In the genomic region with DNA sequence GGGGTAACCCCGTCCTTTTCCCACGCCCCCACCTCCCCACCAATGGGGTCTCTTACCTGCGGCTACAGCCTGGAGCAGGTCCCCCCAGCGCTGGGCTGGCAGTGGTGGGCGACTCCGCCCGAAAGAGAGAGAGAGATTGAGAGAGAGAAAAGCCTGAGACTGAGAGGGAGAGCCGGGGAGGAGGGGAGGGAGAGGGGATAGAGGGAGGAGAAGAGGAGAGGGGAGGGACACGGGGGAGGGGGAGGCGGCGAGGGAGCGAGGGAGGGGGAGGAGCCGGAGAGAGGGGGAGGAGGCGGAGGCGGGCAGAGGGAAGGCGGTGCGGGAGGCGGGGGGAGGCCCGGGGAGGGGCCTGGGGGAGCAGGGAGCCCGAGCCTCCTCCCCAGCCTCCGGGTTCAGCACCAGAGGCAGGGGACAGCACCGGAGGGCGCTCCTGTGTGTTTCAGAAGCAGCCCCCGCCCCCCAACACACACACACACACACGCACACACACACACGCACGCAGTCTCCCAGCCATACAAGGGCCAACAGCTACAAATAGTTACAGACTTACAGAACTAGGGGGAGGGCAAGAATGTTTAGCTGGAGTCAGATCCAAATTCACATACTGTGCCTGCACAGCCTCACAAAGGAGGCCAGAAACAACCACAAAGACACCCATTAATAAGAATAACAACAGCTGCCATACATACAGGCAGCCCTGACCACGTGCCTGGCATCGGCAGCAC, we compare ENCODE assay signal across 1 cellular context.
TF ChIP-seq lines count a peak whose summit lies in the region.

A gene with protein sequence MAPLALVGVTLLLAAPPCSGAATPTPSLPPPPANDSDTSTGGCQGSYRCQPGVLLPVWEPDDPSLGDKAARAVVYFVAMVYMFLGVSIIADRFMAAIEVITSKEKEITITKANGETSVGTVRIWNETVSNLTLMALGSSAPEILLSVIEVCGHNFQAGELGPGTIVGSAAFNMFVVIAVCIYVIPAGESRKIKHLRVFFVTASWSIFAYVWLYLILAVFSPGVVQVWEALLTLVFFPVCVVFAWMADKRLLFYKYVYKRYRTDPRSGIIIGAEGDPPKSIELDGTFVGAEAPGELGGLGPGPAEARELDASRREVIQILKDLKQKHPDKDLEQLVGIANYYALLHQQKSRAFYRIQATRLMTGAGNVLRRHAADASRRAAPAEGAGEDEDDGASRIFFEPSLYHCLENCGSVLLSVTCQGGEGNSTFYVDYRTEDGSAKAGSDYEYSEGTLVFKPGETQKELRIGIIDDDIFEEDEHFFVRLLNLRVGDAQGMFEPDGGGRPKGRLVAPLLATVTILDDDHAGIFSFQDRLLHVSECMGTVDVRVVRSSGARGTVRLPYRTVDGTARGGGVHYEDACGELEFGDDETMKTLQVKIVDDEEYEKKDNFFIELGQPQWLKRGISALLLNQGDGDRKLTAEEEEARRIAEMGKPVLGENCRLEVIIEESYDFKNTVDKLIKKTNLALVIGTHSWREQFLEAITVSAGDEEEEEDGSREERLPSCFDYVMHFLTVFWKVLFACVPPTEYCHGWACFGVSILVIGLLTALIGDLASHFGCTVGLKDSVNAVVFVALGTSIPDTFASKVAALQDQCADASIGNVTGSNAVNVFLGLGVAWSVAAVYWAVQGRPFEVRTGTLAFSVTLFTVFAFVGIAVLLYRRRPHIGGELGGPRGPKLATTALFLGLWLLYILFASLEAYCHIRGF (minus strand): TSS at position 161 of the 725 bp plus-strand sequence. CDS start 5,490 bp downstream, outside the sequence.

TF ChIP-seq in K562, 482 proteins besides CTCF, POLR2A, EP300 and RAD21 (continued from another document and continues in another):
- TF ChIP-seq, protein P1, sequence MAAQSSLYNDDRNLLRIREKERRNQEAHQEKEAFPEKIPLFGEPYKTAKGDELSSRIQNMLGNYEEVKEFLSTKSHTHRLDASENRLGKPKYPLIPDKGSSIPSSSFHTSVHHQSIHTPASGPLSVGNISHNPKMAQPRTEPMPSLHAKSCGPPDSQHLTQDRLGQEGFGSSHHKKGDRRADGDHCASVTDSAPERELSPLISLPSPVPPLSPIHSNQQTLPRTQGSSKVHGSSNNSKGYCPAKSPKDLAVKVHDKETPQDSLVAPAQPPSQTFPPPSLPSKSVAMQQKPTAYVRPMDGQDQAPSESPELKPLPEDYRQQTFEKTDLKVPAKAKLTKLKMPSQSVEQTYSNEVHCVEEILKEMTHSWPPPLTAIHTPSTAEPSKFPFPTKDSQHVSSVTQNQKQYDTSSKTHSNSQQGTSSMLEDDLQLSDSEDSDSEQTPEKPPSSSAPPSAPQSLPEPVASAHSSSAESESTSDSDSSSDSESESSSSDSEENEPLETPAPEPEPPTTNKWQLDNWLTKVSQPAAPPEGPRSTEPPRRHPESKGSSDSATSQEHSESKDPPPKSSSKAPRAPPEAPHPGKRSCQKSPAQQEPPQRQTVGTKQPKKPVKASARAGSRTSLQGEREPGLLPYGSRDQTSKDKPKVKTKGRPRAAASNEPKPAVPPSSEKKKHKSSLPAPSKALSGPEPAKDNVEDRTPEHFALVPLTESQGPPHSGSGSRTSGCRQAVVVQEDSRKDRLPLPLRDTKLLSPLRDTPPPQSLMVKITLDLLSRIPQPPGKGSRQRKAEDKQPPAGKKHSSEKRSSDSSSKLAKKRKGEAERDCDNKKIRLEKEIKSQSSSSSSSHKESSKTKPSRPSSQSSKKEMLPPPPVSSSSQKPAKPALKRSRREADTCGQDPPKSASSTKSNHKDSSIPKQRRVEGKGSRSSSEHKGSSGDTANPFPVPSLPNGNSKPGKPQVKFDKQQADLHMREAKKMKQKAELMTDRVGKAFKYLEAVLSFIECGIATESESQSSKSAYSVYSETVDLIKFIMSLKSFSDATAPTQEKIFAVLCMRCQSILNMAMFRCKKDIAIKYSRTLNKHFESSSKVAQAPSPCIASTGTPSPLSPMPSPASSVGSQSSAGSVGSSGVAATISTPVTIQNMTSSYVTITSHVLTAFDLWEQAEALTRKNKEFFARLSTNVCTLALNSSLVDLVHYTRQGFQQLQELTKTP (IDR thresholded peaks at IDR 0.05; ENCODE audit: low read depth in 1 of 2, partially characterized antibody in 2 of 2): peak in 1 of 2 experiments; percentile 96
- no peak for TF ChIP-seq IRF1 (CRISPR knock-in tag; IDR thresholded peaks at IDR 0.05; ENCODE audit: borderline replicate concordance)
- TF ChIP-seq XRCC4 (IDR thresholded peaks at IDR 0.05; ENCODE audit: extremely low read depth, insufficient read depth, insufficient read length): no peak
- TF ChIP-seq KDM1A (IDR thresholded peaks at IDR 0.05): peak in 1 of 2 experiments; percentile 72; a peak in 3 of 4 replicates
- TF ChIP-seq MAFG (tag; conservative IDR thresholded peaks at IDR 0.05): no peak
- no peak for TF ChIP-seq NCOR1 (IDR thresholded peaks at IDR 0.05)
- 0 out of 2 replicates have a peak, but pooled peaks have one; percentile 28 for TF ChIP-seq NR3C1 (CRISPR knock-in tag; IDR thresholded peaks at IDR 0.05)
- no peak for TF ChIP-seq ZNF324 (CRISPR knock-in tag; IDR thresholded peaks at IDR 0.05)
- TF ChIP-seq BCOR (IDR thresholded peaks at IDR 0.05): 0 out of 2 replicates have a peak, but pooled peaks have one; percentile 36
- TF ChIP-seq GATAD2B (IDR thresholded peaks at IDR 0.05; ENCODE audit: borderline replicate concordance): no peak
- TF ChIP-seq, protein P2, sequence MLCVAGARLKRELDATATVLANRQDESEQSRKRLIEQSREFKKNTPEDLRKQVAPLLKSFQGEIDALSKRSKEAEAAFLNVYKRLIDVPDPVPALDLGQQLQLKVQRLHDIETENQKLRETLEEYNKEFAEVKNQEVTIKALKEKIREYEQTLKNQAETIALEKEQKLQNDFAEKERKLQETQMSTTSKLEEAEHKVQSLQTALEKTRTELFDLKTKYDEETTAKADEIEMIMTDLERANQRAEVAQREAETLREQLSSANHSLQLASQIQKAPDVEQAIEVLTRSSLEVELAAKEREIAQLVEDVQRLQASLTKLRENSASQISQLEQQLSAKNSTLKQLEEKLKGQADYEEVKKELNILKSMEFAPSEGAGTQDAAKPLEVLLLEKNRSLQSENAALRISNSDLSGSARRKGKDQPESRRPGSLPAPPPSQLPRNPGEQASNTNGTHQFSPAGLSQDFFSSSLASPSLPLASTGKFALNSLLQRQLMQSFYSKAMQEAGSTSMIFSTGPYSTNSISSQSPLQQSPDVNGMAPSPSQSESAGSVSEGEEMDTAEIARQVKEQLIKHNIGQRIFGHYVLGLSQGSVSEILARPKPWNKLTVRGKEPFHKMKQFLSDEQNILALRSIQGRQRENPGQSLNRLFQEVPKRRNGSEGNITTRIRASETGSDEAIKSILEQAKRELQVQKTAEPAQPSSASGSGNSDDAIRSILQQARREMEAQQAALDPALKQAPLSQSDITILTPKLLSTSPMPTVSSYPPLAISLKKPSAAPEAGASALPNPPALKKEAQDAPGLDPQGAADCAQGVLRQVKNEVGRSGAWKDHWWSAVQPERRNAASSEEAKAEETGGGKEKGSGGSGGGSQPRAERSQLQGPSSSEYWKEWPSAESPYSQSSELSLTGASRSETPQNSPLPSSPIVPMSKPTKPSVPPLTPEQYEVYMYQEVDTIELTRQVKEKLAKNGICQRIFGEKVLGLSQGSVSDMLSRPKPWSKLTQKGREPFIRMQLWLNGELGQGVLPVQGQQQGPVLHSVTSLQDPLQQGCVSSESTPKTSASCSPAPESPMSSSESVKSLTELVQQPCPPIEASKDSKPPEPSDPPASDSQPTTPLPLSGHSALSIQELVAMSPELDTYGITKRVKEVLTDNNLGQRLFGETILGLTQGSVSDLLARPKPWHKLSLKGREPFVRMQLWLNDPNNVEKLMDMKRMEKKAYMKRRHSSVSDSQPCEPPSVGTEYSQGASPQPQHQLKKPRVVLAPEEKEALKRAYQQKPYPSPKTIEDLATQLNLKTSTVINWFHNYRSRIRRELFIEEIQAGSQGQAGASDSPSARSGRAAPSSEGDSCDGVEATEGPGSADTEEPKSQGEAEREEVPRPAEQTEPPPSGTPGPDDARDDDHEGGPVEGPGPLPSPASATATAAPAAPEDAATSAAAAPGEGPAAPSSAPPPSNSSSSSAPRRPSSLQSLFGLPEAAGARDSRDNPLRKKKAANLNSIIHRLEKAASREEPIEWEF (CRISPR knock-in tag; IDR thresholded peaks at IDR 0.05): no peak
- TF ChIP-seq FOXJ3 (CRISPR knock-in tag; IDR thresholded peaks at IDR 0.05): peak; percentile 48; the same call in 1 of the 2 replicates
- TF ChIP-seq ZNF3 (CRISPR knock-in tag; IDR thresholded peaks at IDR 0.05): no peak
- TF ChIP-seq STAG1 (CRISPR knock-in tag; IDR thresholded peaks at IDR 0.05; ENCODE audit: borderline replicate concordance): no peak
- no peak for TF ChIP-seq ZC3H11A (IDR thresholded peaks at IDR 0.05; ENCODE audit: low read depth, low read length)
- peak; percentile 84 for TF ChIP-seq KLF13 (tag; IDR thresholded peaks at IDR 0.05; ENCODE audit: borderline replicate concordance, low read depth)
- no peak for TF ChIP-seq POLR3G (IDR thresholded peaks at IDR 0.05; ENCODE audit: extremely low read depth, insufficient read length, insufficient replicate concordance)
- TF ChIP-seq ELF1 (tag; IDR thresholded peaks at IDR 0.05): no peak
- no peak for TF ChIP-seq HSF4 (CRISPR knock-in tag; IDR thresholded peaks at IDR 0.05; ENCODE audit: borderline replicate concordance)
- TF ChIP-seq ZNF699 (CRISPR knock-in tag; IDR thresholded peaks at IDR 0.05; ENCODE audit: insufficient replicate concordance): no peak
- TF ChIP-seq CCAR2 (IDR thresholded peaks at IDR 0.05; ENCODE audit: low read depth, low read length): no peak
- TF ChIP-seq, protein P3, sequence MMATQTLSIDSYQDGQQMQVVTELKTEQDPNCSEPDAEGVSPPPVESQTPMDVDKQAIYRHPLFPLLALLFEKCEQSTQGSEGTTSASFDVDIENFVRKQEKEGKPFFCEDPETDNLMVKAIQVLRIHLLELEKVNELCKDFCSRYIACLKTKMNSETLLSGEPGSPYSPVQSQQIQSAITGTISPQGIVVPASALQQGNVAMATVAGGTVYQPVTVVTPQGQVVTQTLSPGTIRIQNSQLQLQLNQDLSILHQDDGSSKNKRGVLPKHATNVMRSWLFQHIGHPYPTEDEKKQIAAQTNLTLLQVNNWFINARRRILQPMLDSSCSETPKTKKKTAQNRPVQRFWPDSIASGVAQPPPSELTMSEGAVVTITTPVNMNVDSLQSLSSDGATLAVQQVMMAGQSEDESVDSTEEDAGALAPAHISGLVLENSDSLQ (IDR thresholded peaks at IDR 0.05): no peak
- no peak for TF ChIP-seq NUFIP1 (IDR thresholded peaks at IDR 0.05; ENCODE audit: partially characterized antibody)
- no peak for TF ChIP-seq ZNF197 (CRISPR knock-in tag; IDR thresholded peaks at IDR 0.05; ENCODE audit: low read depth)
- TF ChIP-seq RFX7 (CRISPR knock-in tag; IDR thresholded peaks at IDR 0.05): no peak
- no peak for TF ChIP-seq NFATC3 (IDR thresholded peaks at IDR 0.05)
- TF ChIP-seq LARP7 (IDR thresholded peaks at IDR 0.05): 0 out of 2 replicates have a peak, but pooled peaks have one; percentile 64
- TF ChIP-seq, protein P4, sequence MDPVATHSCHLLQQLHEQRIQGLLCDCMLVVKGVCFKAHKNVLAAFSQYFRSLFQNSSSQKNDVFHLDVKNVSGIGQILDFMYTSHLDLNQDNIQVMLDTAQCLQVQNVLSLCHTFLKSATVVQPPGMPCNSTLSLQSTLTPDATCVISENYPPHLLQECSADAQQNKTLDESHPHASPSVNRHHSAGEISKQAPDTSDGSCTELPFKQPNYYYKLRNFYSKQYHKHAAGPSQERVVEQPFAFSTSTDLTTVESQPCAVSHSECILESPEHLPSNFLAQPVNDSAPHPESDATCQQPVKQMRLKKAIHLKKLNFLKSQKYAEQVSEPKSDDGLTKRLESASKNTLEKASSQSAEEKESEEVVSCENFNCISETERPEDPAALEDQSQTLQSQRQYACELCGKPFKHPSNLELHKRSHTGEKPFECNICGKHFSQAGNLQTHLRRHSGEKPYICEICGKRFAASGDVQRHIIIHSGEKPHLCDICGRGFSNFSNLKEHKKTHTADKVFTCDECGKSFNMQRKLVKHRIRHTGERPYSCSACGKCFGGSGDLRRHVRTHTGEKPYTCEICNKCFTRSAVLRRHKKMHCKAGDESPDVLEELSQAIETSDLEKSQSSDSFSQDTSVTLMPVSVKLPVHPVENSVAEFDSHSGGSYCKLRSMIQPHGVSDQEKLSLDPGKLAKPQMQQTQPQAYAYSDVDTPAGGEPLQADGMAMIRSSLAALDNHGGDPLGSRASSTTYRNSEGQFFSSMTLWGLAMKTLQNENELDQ (CRISPR knock-in tag; IDR thresholded peaks at IDR 0.05; ENCODE audit: borderline replicate concordance): peak; percentile 46; the same call in 1 of the 2 replicates
- no peak for TF ChIP-seq ZNF561 (CRISPR knock-in tag; conservative IDR thresholded peaks at IDR 0.05)
- no peak for TF ChIP-seq ZNF217 (CRISPR knock-in tag; IDR thresholded peaks at IDR 0.05)
- no peak for TF ChIP-seq OTX1 (CRISPR knock-in tag; IDR thresholded peaks at IDR 0.05)
- no peak for TF ChIP-seq XRCC3 (IDR thresholded peaks at IDR 0.05)
- no peak for TF ChIP-seq ZMIZ1 (IDR thresholded peaks at IDR 0.05; ENCODE audit: low read depth in 2 of 2, low read length in 2 of 2)
